ENCODE assay signal across 1 cellular context in genomic region chr6:3259491-3259958, GRCh38.
TF ChIP-seq lines count a peak whose summit lies in the region.

No MANE protein-coding gene starts in this region.

TF ChIP-seq in K562, 482 proteins besides CTCF, POLR2A, EP300 and RAD21 (continued from another document and continues in another):
- TF ChIP-seq UBTF (IDR thresholded peaks at IDR 0.05; ENCODE audit: borderline replicate concordance in 1 of 2, low read depth in 2 of 2, low read length in 2 of 2): 0 out of 4 replicates have a peak, but pooled peaks of 1 of the 2 experiments have one; percentile 25
- peak; percentile 47 for TF ChIP-seq TFAP4 (CRISPR knock-in tag; IDR thresholded peaks at IDR 0.05; ENCODE audit: borderline replicate concordance)
- no peak for TF ChIP-seq HNRNPL (IDR thresholded peaks at IDR 0.05; ENCODE audit: low read depth, low read length)
- TF ChIP-seq GTF3C2 (IDR thresholded peaks at IDR 0.05; ENCODE audit: borderline replicate concordance, extremely low read depth, insufficient read length): no peak
- TF ChIP-seq MAFF (IDR thresholded peaks at IDR 0.05; ENCODE audit: low read length): no peak
- no peak for TF ChIP-seq ZNF134 (CRISPR knock-in tag; conservative IDR thresholded peaks at IDR 0.05)
- TF ChIP-seq ZNF76 (CRISPR knock-in tag; IDR thresholded peaks at IDR 0.05; ENCODE audit: borderline replicate concordance): no peak
- no peak for TF ChIP-seq DDX20 (tag; IDR thresholded peaks at IDR 0.05; ENCODE audit: low read depth)
- TF ChIP-seq MXD1 (CRISPR knock-in tag; IDR thresholded peaks at IDR 0.05; ENCODE audit: borderline replicate concordance, poor library complexity, severe bottlenecking): no peak
- TF ChIP-seq ZNF766 (CRISPR knock-in tag; conservative IDR thresholded peaks at IDR 0.05): peak; percentile 91
- TF ChIP-seq TSC22D4 (tag; IDR thresholded peaks at IDR 0.05): no peak
- no peak for TF ChIP-seq FUS (optimal IDR thresholded peaks at IDR 0.05; ENCODE audit: low read depth, low read length)
- TF ChIP-seq CHD2 (IDR thresholded peaks at IDR 0.05; ENCODE audit: low read depth, low read length): no peak
- TF ChIP-seq EP400 (IDR thresholded peaks at IDR 0.05): no peak; the same call in none of the 2 replicates
- TF ChIP-seq TSHZ1 (CRISPR knock-in tag; IDR thresholded peaks at IDR 0.05): no peak
- TF ChIP-seq PHF21A (IDR thresholded peaks at IDR 0.05; ENCODE audit: borderline replicate concordance, low read depth): no peak
- no peak for TF ChIP-seq IRF1 (CRISPR knock-in tag; IDR thresholded peaks at IDR 0.05; ENCODE audit: borderline replicate concordance)
- no peak for TF ChIP-seq ZNF717 (CRISPR knock-in tag; IDR thresholded peaks at IDR 0.05)
- no peak for TF ChIP-seq ASH1L (IDR thresholded peaks at IDR 0.05; ENCODE audit: borderline replicate concordance, low read depth, partially characterized antibody)
- peak; percentile 69; the same call in 1 of the 2 replicates for TF ChIP-seq MAX (CRISPR knock-in tag; IDR thresholded peaks at IDR 0.05)
- no peak for TF ChIP-seq KLF10 (CRISPR knock-in tag; IDR thresholded peaks at IDR 0.05)
- no peak for TF ChIP-seq GATAD2B (IDR thresholded peaks at IDR 0.05; ENCODE audit: borderline replicate concordance)
- TF ChIP-seq YY1 (IDR thresholded peaks at IDR 0.05; ENCODE audit: borderline replicate concordance in 1 of 3, control insufficient read depth in 1 of 3, extremely low read depth in 1 of 3, insufficient read depth in 3 of 3, insufficient read length in 1 of 3, insufficient replicate concordance in 2 of 3, low read depth in 1 of 3, low read length in 2 of 3): peak in 1 of 3 experiments; percentile 51
- TF ChIP-seq SMAD3 (CRISPR knock-in tag; conservative IDR thresholded peaks at IDR 0.05): no peak
- no peak for TF ChIP-seq BRF1 (IDR thresholded peaks at IDR 0.05; ENCODE audit: borderline replicate concordance, extremely low read depth, insufficient read length)
- peak; percentile 27; the same call in 1 of the 2 replicates for TF ChIP-seq PKNOX1 (IDR thresholded peaks at IDR 0.05)
- no peak; the same call in 1 of the 2 replicates for TF ChIP-seq SMAD4 (CRISPR knock-in tag; conservative IDR thresholded peaks at IDR 0.05)
- TF ChIP-seq RCOR1 (IDR thresholded peaks at IDR 0.05; ENCODE audit: borderline replicate concordance in 1 of 2, low read depth in 2 of 2, low read length in 2 of 2): peak in 1 of 2 experiments; percentile 59; a peak in 1 of 4 replicates
- no peak for TF ChIP-seq ZNF507 (tag; conservative IDR thresholded peaks at IDR 0.05)
- TF ChIP-seq ATF2 (CRISPR knock-in tag; IDR thresholded peaks at IDR 0.05): no peak
- TF ChIP-seq ZNF395 (CRISPR knock-in tag; IDR thresholded peaks at IDR 0.05): 0 out of 2 replicates have a peak, but pooled peaks have one; percentile 17
- TF ChIP-seq ZNF57 (CRISPR knock-in tag; IDR thresholded peaks at IDR 0.05): no peak
- no peak for TF ChIP-seq STAT5A (IDR thresholded peaks at IDR 0.05; ENCODE audit: borderline replicate concordance, low read length)
- peak; percentile 52; the same call in 1 of the 2 replicates for TF ChIP-seq ZNF175 (CRISPR knock-in tag; IDR thresholded peaks at IDR 0.05; ENCODE audit: low read depth)
- TF ChIP-seq CTCFL (IDR thresholded peaks at IDR 0.05; ENCODE audit: borderline replicate concordance, insufficient read depth, low read depth, low read length, poor library complexity, severe bottlenecking): peak; percentile 7
- TF ChIP-seq KLF16 (IDR thresholded peaks at IDR 0.05): no peak
- no peak for TF ChIP-seq ADNP (tag; IDR thresholded peaks at IDR 0.05)
- no peak for TF ChIP-seq GTF2A2 (tag; IDR thresholded peaks at IDR 0.05)
- no peak for TF ChIP-seq MEF2A (IDR thresholded peaks at IDR 0.05; ENCODE audit: control insufficient read depth, low read depth, low read length)
- no peak for TF ChIP-seq ZBTB8A (IDR thresholded peaks at IDR 0.05; ENCODE audit: partially characterized antibody)
- peak; percentile 55 for TF ChIP-seq ETV1 (tag; conservative IDR thresholded peaks at IDR 0.05; ENCODE audit: low read depth)
